ENCODE assay signal across 1 cellular context in genomic region chr19:4984106-4984380, GRCh38.
TF ChIP-seq lines count a peak whose summit lies in the region.

No MANE protein-coding gene starts in this region.

TF ChIP-seq in H1, 55 proteins besides CTCF, POLR2A, EP300 and RAD21:
- TF ChIP-seq TEAD4 (IDR thresholded peaks at IDR 0.05; ENCODE audit: low read depth, low read length): no peak
- no peak for TF ChIP-seq GTF2F1 (IDR thresholded peaks at IDR 0.05; ENCODE audit: borderline replicate concordance, low read depth, low read length)
- no peak for TF ChIP-seq NANOG (IDR thresholded peaks at IDR 0.05; ENCODE audit: insufficient read depth, low read depth, low read length, poor library complexity, severe bottlenecking)
- TF ChIP-seq SIRT6 (IDR thresholded peaks at IDR 0.05; ENCODE audit: low read length): no peak
- no peak for TF ChIP-seq RXRA (IDR thresholded peaks at IDR 0.05; ENCODE audit: insufficient read depth, low read depth, low read length)
- TF ChIP-seq PHF8 (conservative IDR thresholded peaks at IDR 0.05; ENCODE audit: low read depth, low read length): no peak
- TF ChIP-seq CREB1 (IDR thresholded peaks at IDR 0.05): no peak
- no peak for TF ChIP-seq POLR2AphosphoS5 (IDR thresholded peaks at IDR 0.05; ENCODE audit: low read depth, low read length)
- TF ChIP-seq HDAC6 (IDR thresholded peaks at IDR 0.05; ENCODE audit: low read depth, low read length): no peak
- TF ChIP-seq GABPA (IDR thresholded peaks at IDR 0.05; ENCODE audit: borderline replicate concordance, insufficient read depth, low read length): no peak
- no peak for TF ChIP-seq RBBP5 (IDR thresholded peaks at IDR 0.05; ENCODE audit: borderline replicate concordance, low read depth, low read length)
